ENCODE assay signal across 29 cellular contexts in genomic region chr16:81932668-81933067, GRCh38.
DNase-seq lines count a peak whose midpoint lies in the region; ATAC-seq and TF ChIP-seq lines count a peak whose summit lies in the region.
"Had no signal": no experiment of that assay in that cellular context is flagged by ENCODE, and none has a peak within 500 bp of the region (broad histone marks: within the 10 kb centered on the region; RNA-seq: fewer than 3 reads in every experiment).

No MANE protein-coding gene starts in this region.

- H2AFZ ChIP-seq in PC-3 (ENCODE audit: low read length) = no peak overlapping the region
- no peak overlapping the region for H2AFZ ChIP-seq in neural progenitor cell (replicated peaks)
- H2AFZ ChIP-seq: hepatocyte had no signal

- no peak overlapping the region for H3K4me3 ChIP-seq in PC-3 (ENCODE audit: low read length)
- H3K4me3 ChIP-seq in epithelial cell of esophagus (ENCODE audit: low read length) = no peak overlapping the region
- no peak overlapping the region for H3K4me3 ChIP-seq in neural progenitor cell
- H3K4me3 ChIP-seq in thyroid gland (replicated peaks in 1 of 3) = no peak overlapping the region
- H3K4me3 ChIP-seq: gastroesophageal sphincter, hepatocyte, Peyer's patch, stomach, uterus had no signal

- H4K20me1 ChIP-seq in PC-3 (ENCODE audit: low read length) (no peaks in the 10 kb centered on the region), neural progenitor cell (ENCODE audit: low read depth) (no peaks in the 10 kb centered on the region)

- peaks cover 4% of the 10 kb centered on the region for H3K36me3 Mint-ChIP-seq in neural progenitor cell
- H3K36me3 Mint-ChIP-seq: activated naive CD8-positive, alpha-beta T cell treated with anti-CD3 and anti-CD28 coated beads, Interleukin-2, amount 10 ng/mL, durations not matched to agents 7 days and 5 days had no signal

- no peaks in the 10 kb centered on the region for H3K9me3 ChIP-seq in PC-3 (ENCODE audit: low read length)
- no peaks in the 10 kb centered on the region for H3K9me3 ChIP-seq in neural progenitor cell (ENCODE audit: low read depth)
- H3K9me3 ChIP-seq in thyroid gland = no peaks in the 10 kb centered on the region
- H3K9me3 ChIP-seq: Caco-2, gastroesophageal sphincter, Peyer's patch, stomach, uterus had no signal

- H3K36me3 ChIP-seq in PC-3 (ENCODE audit: low read depth, low read length) (no peaks in the 10 kb centered on the region), neural progenitor cell (no peaks in the 10 kb centered on the region), thyroid gland (no peaks in the 10 kb centered on the region)
- H3K36me3 ChIP-seq: uterus had no signal

- TF ChIP-seq POLR2A in thyroid gland (IDR thresholded peaks at IDR 0.05) = no peak

- H3K27me3 Mint-ChIP-seq in neural progenitor cell (ENCODE audit: insufficient read depth, low read depth) = peaks cover 4% of the 10 kb centered on the region
- H3K27me3 Mint-ChIP-seq: activated naive CD8-positive, alpha-beta T cell treated with anti-CD3 and anti-CD28 coated beads, Interleukin-2, amount 10 ng/mL, durations not matched to agents 7 days and 5 days had no signal

- CTCF ChIA-PET in PC-3 (lab: Charles Lee) = no interaction called here

- H3K4me2 ChIP-seq in PC-3 (ENCODE audit: low read length) (no peak overlapping the region), neural progenitor cell (no peak overlapping the region)
- H3K4me2 ChIP-seq: hepatocyte had no signal

- no peaks in the 10 kb centered on the region for H3F3A ChIP-seq in PC-3 (ENCODE audit: low read length, unreplicated experiment)
- H3F3A ChIP-seq in neural progenitor cell (ENCODE audit: low read depth) = no peaks in the 10 kb centered on the region

- no TSS peak for BruUV-seq in PC-3 (replicated peaks; lab: Mats Ljungman, UMichigan)

- no peaks in the 10 kb centered on the region for H3K9me2 ChIP-seq in PC-3 (replicated peaks; ENCODE audit: low read length)

- WGBS in thyroid gland, 2 donors = 90 to 93% methylated on average over 3 to 4 of the region's 4 CpGs

- H3K79me2 ChIP-seq in PC-3 (ENCODE audit: low read length) (no peaks in the 10 kb centered on the region), neural progenitor cell (ENCODE audit: low read depth) (no peaks in the 10 kb centered on the region)
- H3K79me2 ChIP-seq: hepatocyte had no signal

- DNase-seq in NCI-H146 (lab: John Stamatoyannopoulos, UW) (peak; percentile 26), NCI-H146 treated with DMSO at 0.1 percent for 48 hours (lab: John Stamatoyannopoulos, UW; ENCODE audit: unreplicated experiment) (no peak), PC-3 (no peak), epithelial cell of esophagus (ENCODE audit: low read depth) (no peak), neural progenitor cell (ENCODE audit: low spot score) (no peak), NCI-H2107 (lab: John Stamatoyannopoulos, UW) (no peak), T-helper 1 cell (no peak), thyroid gland (no peak)
- DNase-seq: 8988T; activated CD4-positive, alpha-beta T cell treated with anti-CD3 and anti-CD28 coated beads for 48 hours; activated gamma-delta T cell; activated naive CD8-positive, alpha-beta T cell treated with anti-CD3 and anti-CD28 coated beads, Interleukin-2, amount 10 ng/mL, durations not matched to agents 7 days and 5 days; activated T-cell treated with anti-CD3 and anti-CD28 coated beads, Interleukin-2, amount 50 U/mL, for 1 hour; aorta; Caco-2; DND-41; left cardiac atrium; NCI-H1092 treated with DMSO at 0.1 percent for 48 hours; NCI-H187 treated with DMSO at 0.1 percent for 48 hours; Peyer's patch; posterior cingulate gyrus; right cardiac atrium; SHP77 treated with DMSO at 0.1 percent for 48 hours; stimulated activated CD4-positive, alpha-beta T cell treated with anti-CD3 and anti-CD28 coated beads, Interleukin-2, amount 100 ng/mL, for 48 hours; stomach; uterus had no signal

- H3K4me3 Mint-ChIP-seq in neural progenitor cell = no peak overlapping the region
- H3K4me3 Mint-ChIP-seq: activated naive CD8-positive, alpha-beta T cell treated with anti-CD3 and anti-CD28 coated beads, Interleukin-2, amount 10 ng/mL, durations not matched to agents 7 days and 5 days; CD14-positive monocyte had no signal

- H3K9me3 Mint-ChIP-seq in neural progenitor cell = peaks cover 9% of the 10 kb centered on the region
- H3K9me3 Mint-ChIP-seq: activated naive CD8-positive, alpha-beta T cell treated with anti-CD3 and anti-CD28 coated beads, Interleukin-2, amount 10 ng/mL, durations not matched to agents 7 days and 5 days; CD14-positive monocyte had no signal

- H3K4me1 ChIP-seq in PC-3 (ENCODE audit: insufficient read depth, low read length) (no peaks in the 10 kb centered on the region), neural progenitor cell (peaks cover 1% of the 10 kb centered on the region), thyroid gland (no peaks in the 10 kb centered on the region)
- H3K4me1 ChIP-seq: Caco-2, gastroesophageal sphincter, Peyer's patch, uterus had no signal

- H3K27ac ChIP-seq in PC-3 (ENCODE audit: low read length) = no peak overlapping the region
- no peak overlapping the region for H3K27ac ChIP-seq in neural progenitor cell
- H3K27ac ChIP-seq in thyroid gland = no peak overlapping the region
- H3K27ac ChIP-seq: gastroesophageal sphincter, hepatocyte, Peyer's patch, stomach, uterus had no signal

- H3K27me3 ChIP-seq in PC-3 (ENCODE audit: low read length) (no peaks in the 10 kb centered on the region), neural progenitor cell (no peaks in the 10 kb centered on the region), thyroid gland (no peaks in the 10 kb centered on the region)
- H3K27me3 ChIP-seq: gastroesophageal sphincter, hepatocyte, Peyer's patch, stomach, uterus had no signal

- POLR2A ChIA-PET in PC-3 (lab: Charles Lee; ENCODE audit: unreplicated experiment) = no interaction called here

- TF ChIP-seq CTCF in PC-3 (conservative IDR thresholded peaks at IDR 0.05; ENCODE audit: low read depth, low read length) (peak; percentile 18; the same call in 1 of the 2 replicates), epithelial cell of esophagus (IDR thresholded peaks at IDR 0.05; ENCODE audit: insufficient read depth, low read depth, low read length, missing control alignments) (peak; percentile 40), neural progenitor cell (IDR thresholded peaks at IDR 0.05) (no peak), thyroid gland (IDR thresholded peaks at IDR 0.05) (no peak)

- no peak overlapping the region for H3K9ac ChIP-seq in PC-3 (ENCODE audit: low read length)
- no peak overlapping the region for H3K9ac ChIP-seq in neural progenitor cell

- peak overlapping the region; percentile 85 for H3K27ac Mint-ChIP-seq in neural progenitor cell
- H3K27ac Mint-ChIP-seq: activated naive CD8-positive, alpha-beta T cell treated with anti-CD3 and anti-CD28 coated beads, Interleukin-2, amount 10 ng/mL, durations not matched to agents 7 days and 5 days had no signal

- intact Hi-C loops in PC-3 (cut with micrococcal nuclease) = no loop called here
- intact Hi-C loops in thyroid gland (cut with DNase I) = no loop called here

- no peak for ATAC-seq in PC-3
- ATAC-seq: gastroesophageal sphincter, left cardiac atrium had no signal

- peaks cover 20% of the 10 kb centered on the region for H3K4me1 Mint-ChIP-seq in neural progenitor cell
- H3K4me1 Mint-ChIP-seq: CD14-positive monocyte had no signal

Comparison
In these comparisons a context has a peak if more than half of its experiments do, and no peak if none do; other contexts are left out.
1. CTCF ChIP-seq: peak in PC-3 (single experiment) and epithelial cell of esophagus (single experiment); none in neural progenitor cell (single experiment) and thyroid gland (0 of 6).